In the genomic region with DNA sequence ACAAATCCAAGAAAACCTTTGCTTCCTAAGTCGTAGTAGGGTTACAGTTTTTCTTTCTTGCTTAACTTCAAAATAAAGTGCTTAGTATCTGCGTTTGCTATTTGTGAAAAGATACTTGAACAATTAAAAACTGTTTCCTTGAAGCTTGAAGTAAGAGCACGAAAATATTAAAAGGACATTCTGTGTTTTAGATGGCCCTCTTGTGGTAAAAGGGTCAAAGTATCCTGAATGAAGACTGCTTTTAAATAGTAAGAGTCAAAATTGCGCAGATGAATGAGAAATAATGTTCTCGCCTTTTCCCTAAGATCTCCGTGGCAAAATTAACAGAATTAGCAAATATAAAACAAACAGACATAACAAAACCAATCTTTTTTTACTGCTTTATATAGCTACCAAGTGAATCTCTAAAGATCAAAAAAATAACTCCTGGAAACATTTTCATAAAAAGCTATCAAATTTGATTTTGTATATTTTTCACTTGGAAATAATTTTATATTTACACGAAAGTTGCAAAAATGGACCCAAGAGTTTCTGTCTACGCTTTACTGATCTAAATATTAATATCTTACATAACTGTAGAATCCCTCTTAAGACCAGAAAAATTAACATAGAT, we compare ENCODE assay signal across 8 cellular contexts.
A peak's percentile ranks its signal among the peaks of the same experiment; 100 is the strongest.
DNase-seq lines count a peak whose midpoint lies in the region; ATAC-seq and TF ChIP-seq lines count a peak whose summit lies in the region.

No MANE protein-coding gene starts in this region.

- peak overlapping the region; percentile 89 for H3K27ac Mint-ChIP-seq in activated naive CD8-positive, alpha-beta T cell

- H3K4me3 Mint-ChIP-seq in activated naive CD8-positive, alpha-beta T cell = no peak overlapping the region

- no peak overlapping the region for H3K27ac ChIP-seq in cardiac muscle cell

- intact Hi-C loops in sciatic nerve (cut with DNase I) = no loop called here

- H3K9me3 Mint-ChIP-seq in activated naive CD8-positive, alpha-beta T cell (ENCODE audit: low read depth) = no peaks in the 10 kb centered on the region

- H3K9me3 ChIP-seq in cardiac muscle cell (ENCODE audit: low read depth) = no peaks in the 10 kb centered on the region

- H3K36me3 ChIP-seq in GM06990 (ENCODE audit: control insufficient read depth, insufficient read depth, low read length) = peaks cover 8% of the 10 kb centered on the region
- peaks cover 9% of the 10 kb centered on the region for H3K36me3 ChIP-seq in cardiac muscle cell

- no peak overlapping the region for H3K4me3 ChIP-seq in GM06990 (replicated peaks; ENCODE audit: low read depth, low read length)
- no peak overlapping the region for H3K4me3 ChIP-seq in cardiac muscle cell

- peaks cover 8% of the 10 kb centered on the region for H3K36me3 Mint-ChIP-seq in activated naive CD8-positive, alpha-beta T cell

- H3K27me3 ChIP-seq in GM06990 (replicated peaks; ENCODE audit: control insufficient read depth, insufficient read depth, low read length) (no peaks in the 10 kb centered on the region), cardiac muscle cell (no peaks in the 10 kb centered on the region)

- no peaks in the 10 kb centered on the region for H3K27me3 Mint-ChIP-seq in activated naive CD8-positive, alpha-beta T cell

- peak; percentile 82 for ATAC-seq in sciatic nerve
- no peak for ATAC-seq in GM21367 (IDR thresholded peaks at IDR 0.05; ENCODE audit: unreplicated experiment)

- peaks cover 77% of the 10 kb centered on the region for H3K4me1 Mint-ChIP-seq in activated naive CD8-positive, alpha-beta T cell (ENCODE audit: low read depth)

- DNase-seq in ACHN (peak; percentile 71), GM06990 (ENCODE audit: extremely low read depth, insufficient read length) (peak; percentile 45), NCI-H1694 (lab: John Stamatoyannopoulos, UW) (peak; percentile 49), cardiac muscle cell (ENCODE audit: low read depth in 1 of 2, low spot score in 1 of 2) (peak; percentile 63 to 78), sciatic nerve (ENCODE audit: low spot score) (no peak)
- DNase-seq in stimulated activated CD4-positive, alpha-beta T cell treated with anti-CD3 and anti-CD28 coated beads, Interleukin-4, amount 100 ng/mL, for 1 hour = no peak

- in situ Hi-C loops in ACHN (cut with HindIII; ENCODE audit: low pct_ligation_motif_present, low pct_unique_long_range_greater_than_20kb, low sequenced_read_pairs) = no loop called here

- H3K4me1 ChIP-seq in cardiac muscle cell (ENCODE audit: low read depth) = peaks cover 13% of the 10 kb centered on the region

- TF ChIP-seq CTCF in GM06990 (IDR thresholded peaks at IDR 0.05; ENCODE audit: insufficient read depth, low read length, poor library complexity, severe bottlenecking) (peak; percentile 43), cardiac muscle cell (IDR thresholded peaks at IDR 0.05; ENCODE audit: low read depth, low read length) (peak; percentile 55)

Comparison
In these comparisons a context has a peak if more than half of its experiments do, and no peak if none do; other contexts are left out.
1. DNase-seq: peak in ACHN (single experiment), GM06990 (single experiment), NCI-H1694 (single experiment) and cardiac muscle cell (2 of 2); none in sciatic nerve (single experiment) and stimulated activated CD4-positive, alpha-beta T cell treated with anti-CD3 and anti-CD28 coated beads, Interleukin-4, amount 100 ng/mL, for 1 hour (single experiment).